Comparison of ENCODE assay signal across 9 cellular contexts in the genomic region with DNA sequence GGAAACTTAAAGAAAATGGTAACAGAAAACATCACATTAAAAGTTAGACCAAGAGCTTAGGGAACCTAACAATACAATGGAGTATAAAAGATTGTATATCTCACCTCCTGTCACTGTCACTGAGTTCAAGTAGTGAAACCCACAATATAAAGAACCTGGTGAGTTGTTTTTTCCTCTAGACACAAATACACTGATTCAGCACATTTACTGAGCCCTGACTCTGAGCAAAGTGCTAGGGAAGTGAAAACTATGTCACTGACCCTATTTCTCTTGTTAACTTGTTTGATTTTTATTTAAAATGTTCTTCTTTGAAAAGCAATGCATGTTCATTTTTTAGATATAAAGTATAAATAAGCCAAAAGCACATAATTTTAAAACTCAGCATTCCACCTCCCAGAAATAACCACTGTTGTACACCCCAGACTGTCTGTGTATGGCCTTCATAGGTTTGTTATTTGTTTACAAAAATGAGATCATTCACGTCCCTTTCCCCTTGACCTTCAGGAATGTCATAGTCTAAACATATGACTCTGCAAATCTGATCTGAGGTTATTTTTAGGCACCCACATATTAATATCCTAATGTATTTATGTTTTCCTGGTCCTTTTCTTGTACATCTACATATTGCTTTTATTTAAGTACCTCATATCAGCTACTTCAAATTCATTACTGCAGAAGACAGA.
DNase-seq lines count a peak whose midpoint lies in the region; ATAC-seq and TF ChIP-seq lines count a peak whose summit lies in the region.
"Had no signal": no experiment of that assay in that cellular context is flagged by ENCODE, and none has a peak within 500 bp of the region (broad histone marks: within the 10 kb centered on the region; RNA-seq: fewer than 3 reads in every experiment).

No MANE protein-coding gene starts in this region.

- no peaks in the 10 kb centered on the region for H3K9me3 Mint-ChIP-seq in mesothelial cell of epicardium

- no peak overlapping the region for H3K4me3 Mint-ChIP-seq in mesothelial cell of epicardium

- no peak overlapping the region for H3K27ac Mint-ChIP-seq in mesothelial cell of epicardium

- H3K27me3 Mint-ChIP-seq in mesothelial cell of epicardium (ENCODE audit: low read depth) = peaks cover 4% of the 10 kb centered on the region

- ATAC-seq in left ventricle myocardium superior (peak; percentile 37), Right ventricle myocardium inferior (no peak), HG02623 (IDR thresholded peaks at IDR 0.05; ENCODE audit: unreplicated experiment) (peak; percentile 65)

- intact Hi-C loops in left ventricle myocardium superior (cut with micrococcal nuclease) = loop anchor here (10.0 kb wide), 1 partner anchor 151 kb away; no protein-coding TSS in a partner anchor
- intact Hi-C loops in Right ventricle myocardium inferior (cut with DNase I) = loop anchor here (10.0 kb wide), 1 partner anchor 421 kb away; a partner anchor contains a TSS

- H3K36me3 Mint-ChIP-seq in mesothelial cell of epicardium = no peaks in the 10 kb centered on the region

- H3K4me1 Mint-ChIP-seq in mesothelial cell of epicardium = no peaks in the 10 kb centered on the region

- TF ChIP-seq CTCF in mesothelial cell of epicardium (IDR thresholded peaks at IDR 0.05; ENCODE audit: unreplicated experiment) = no peak

- DNase-seq in left ventricle myocardium superior (no peak), Right ventricle myocardium inferior (ENCODE audit: missing footprints) (no peak), MV-4-11 (lab: John Stamatoyannopoulos, UW) (peak; percentile 26), NCI-H2227 treated with DMSO at 0.1 percent for 48 hours (lab: John Stamatoyannopoulos, UW) (no peak), NCI-H748 (lab: John Stamatoyannopoulos, UW; ENCODE audit: unreplicated experiment) (no peak), NCI-H2081 treated with DMSO at 0.1 percent for 48 hours (lab: John Stamatoyannopoulos, UW) (no peak), mesothelial cell of epicardium (ENCODE audit: low spot score in 2 of 2, unreplicated experiment in 2 of 2) (no peak)
- DNase-seq: stimulated activated CD8-positive, alpha-beta memory T cell treated with anti-CD3 and anti-CD28 coated beads, Interleukin-4, amount 100 ng/mL, for 48 hours had no signal
